Comparison of ENCODE assay signal across 8 cellular contexts in the genomic region with DNA sequence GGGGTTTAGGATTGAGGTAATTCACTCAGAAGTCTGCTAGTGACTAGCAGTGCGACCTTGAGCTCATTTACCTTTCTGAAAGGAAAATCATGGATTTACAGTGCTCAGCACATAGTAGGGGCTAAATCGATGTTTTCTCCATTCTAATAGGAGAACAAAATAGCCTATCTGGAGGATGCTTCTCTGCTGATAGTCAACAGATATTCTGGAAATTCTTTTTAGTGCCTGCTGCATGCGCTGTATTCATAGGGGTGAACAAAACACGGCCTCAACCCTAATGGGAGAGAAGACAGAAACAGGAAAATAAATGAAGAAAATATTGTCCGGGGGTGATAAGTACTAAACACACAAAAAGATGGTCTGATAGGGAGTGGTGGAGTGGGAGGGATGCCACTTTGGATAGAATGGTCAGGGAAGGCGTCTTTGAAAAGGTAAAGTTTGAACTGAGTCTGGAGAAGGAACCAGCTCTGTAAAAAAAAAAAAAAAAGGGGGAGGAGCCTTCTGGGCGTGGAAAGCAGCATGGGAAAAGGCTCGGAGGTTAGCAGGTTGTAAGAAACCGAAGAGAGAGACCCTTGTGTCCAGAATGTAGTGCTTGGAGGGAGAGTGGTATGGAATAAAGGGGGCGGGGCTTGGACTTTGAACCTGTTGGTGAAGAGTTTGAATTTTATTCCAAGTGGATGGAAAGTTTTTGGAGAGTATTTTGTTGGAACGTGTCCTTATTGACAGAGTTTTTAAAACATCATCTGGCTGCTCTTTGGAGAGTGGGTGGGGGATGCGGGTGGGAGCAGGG. TPM values are rescaled to one million over a fixed set of nuclear protein-coding genes. Genes with fewer than 3 reads are reported as not detected.
DNase-seq lines count a peak whose midpoint lies in the region; ATAC-seq and TF ChIP-seq lines count a peak whose summit lies in the region.

No MANE protein-coding gene starts in this region.

- no peak for TF ChIP-seq CTCF in HFFc6 (IDR thresholded peaks at IDR 0.05)

- peak overlapping the region; percentile 98 for H3K27ac Mint-ChIP-seq in HFFc6
- H3K27ac Mint-ChIP-seq in activated naive CD8-positive, alpha-beta T cell: peak overlapping the region; percentile 92

- no peaks in the 10 kb centered on the region for H3K9me3 Mint-ChIP-seq in HFFc6
- H3K9me3 Mint-ChIP-seq in activated naive CD8-positive, alpha-beta T cell (ENCODE audit: low read depth): no peaks in the 10 kb centered on the region

- H3K27me3 Mint-ChIP-seq in HFFc6 (ENCODE audit: insufficient read depth): no peaks in the 10 kb centered on the region
- no peaks in the 10 kb centered on the region for H3K27me3 Mint-ChIP-seq in activated naive CD8-positive, alpha-beta T cell

- no peaks in the 10 kb centered on the region for H3K36me3 ChIP-seq in stomach smooth muscle (ENCODE audit: control insufficient read depth in 2 of 2, insufficient read depth in 2 of 2, low read length in 2 of 2)

- peak; percentile 49 for DNase-seq in AG20443 (ENCODE audit: low spot score)
- no peak for DNase-seq in HFFc6
- DNase-seq in iPS-NIHi7 (ENCODE audit: extremely low spot score): peak; percentile 26
- DNase-seq in OCI-M2 (lab: John Stamatoyannopoulos, UW; ENCODE audit: unreplicated experiment): no peak
- no peak for DNase-seq in COR-L47 (lab: John Stamatoyannopoulos, UW)

- H3K4me1 Mint-ChIP-seq in HFFc6 (ENCODE audit: low read depth): peaks cover 44% of the 10 kb centered on the region
- peaks cover 58% of the 10 kb centered on the region for H3K4me1 Mint-ChIP-seq in activated naive CD8-positive, alpha-beta T cell (ENCODE audit: low read depth)

- no peak for ATAC-seq in GM18502 (IDR thresholded peaks at IDR 0.05; ENCODE audit: poor library complexity, unreplicated experiment)

- H3K27ac ChIP-seq in stomach smooth muscle (ENCODE audit: low read length): peak overlapping the region; percentile 93

- H3K9ac ChIP-seq in stomach smooth muscle (ENCODE audit: low read length in 2 of 2): peak overlapping the region; percentile 98 to 99

- H3K9me3 ChIP-seq in stomach smooth muscle (ENCODE audit: control insufficient read depth in 2 of 2, low read length in 2 of 2): no peaks in the 10 kb centered on the region

- peaks cover 13% of the 10 kb centered on the region; the same call in 1 of the 2 replicates for H3K36me3 Mint-ChIP-seq in HFFc6 (ENCODE audit: low read depth)
- H3K36me3 Mint-ChIP-seq in activated naive CD8-positive, alpha-beta T cell: peaks cover 7% of the 10 kb centered on the region

- H3K27me3 ChIP-seq in stomach smooth muscle (ENCODE audit: control insufficient read depth in 1 of 2, insufficient read depth in 2 of 2, low read length in 2 of 2): no peaks in the 10 kb centered on the region

- H3K4me1 ChIP-seq in stomach smooth muscle (ENCODE audit: control insufficient read depth, insufficient read depth, low read length): peaks cover 41% of the 10 kb centered on the region

- peak overlapping the region; percentile 95 for H3K4me3 Mint-ChIP-seq in HFFc6
- H3K4me3 Mint-ChIP-seq in activated naive CD8-positive, alpha-beta T cell: peak overlapping the region; percentile 95

- H3K4me3 ChIP-seq in stomach smooth muscle (ENCODE audit: low read length in 2 of 2): peak overlapping the region; percentile 91 to 99

RNA-seq across cellular contexts. Expression of a gene that starts 1.7 kb away (rescaled TPM):
- 10 to 100 TPM; 81.2 to 94.2 (median 86.1) TPM for total RNA-seq in HFFc6 (2021; fragmentation: NEBNext Ultra II Directional; extraction: Animal tissue kit (Norgen Biotek cat#: 25700))

Comparison
In these comparisons a context has a peak if more than half of its experiments do, and no peak if none do; other contexts are left out.
1. DNase-seq: peak in AG20443 (single experiment) and iPS-NIHi7 (single experiment); none in HFFc6 (single experiment), OCI-M2 (single experiment) and COR-L47 (single experiment).